ENCODE assay signal across 19 cellular contexts in the genomic region with DNA sequence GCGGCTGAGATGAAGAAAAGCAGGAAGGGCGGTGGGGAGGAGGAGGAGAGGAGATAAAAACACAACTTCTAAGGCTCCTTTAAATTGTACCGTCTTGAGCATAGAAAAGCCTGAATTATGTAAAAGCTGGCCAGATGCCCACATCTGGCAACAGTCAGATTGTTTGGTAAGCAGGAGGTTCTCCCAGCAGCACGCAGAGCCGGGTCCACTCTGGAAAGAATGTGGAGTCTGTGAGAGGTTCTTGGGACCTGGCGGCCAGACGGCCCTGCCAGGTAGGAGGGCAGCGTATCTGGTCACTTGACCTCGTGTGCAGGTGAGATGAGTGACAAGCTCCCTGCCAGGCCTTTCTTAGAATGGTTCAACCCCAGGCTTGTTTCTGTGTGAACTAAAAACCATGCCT.
DNase-seq lines count a peak whose midpoint lies in the region; ATAC-seq, FAIRE-seq and TF ChIP-seq lines count a peak whose summit lies in the region.
"Had no signal": no experiment of that assay in that cellular context is flagged by ENCODE, and none has a peak within 500 bp of the region (broad histone marks: within the 10 kb centered on the region; RNA-seq: fewer than 3 reads in every experiment).

No MANE protein-coding gene starts in this region.

- H4K20me1 ChIP-seq in BLaER1: no peaks in the 10 kb centered on the region

- no peaks in the 10 kb centered on the region for H3K27me3 ChIP-seq in BLaER1
- H3K27me3 ChIP-seq in bronchial epithelial cell (ENCODE audit: control insufficient read depth, insufficient read depth, low read length): no peaks in the 10 kb centered on the region
- H3K27me3 ChIP-seq in sigmoid colon: no peaks in the 10 kb centered on the region
- H3K27me3 ChIP-seq in HAP-1 (ENCODE audit: low read depth): no peaks in the 10 kb centered on the region
- H3K27me3 ChIP-seq: right lobe of liver had no signal

- H3K9me3 ChIP-seq in BLaER1 (no peaks in the 10 kb centered on the region), sigmoid colon (no peaks in the 10 kb centered on the region), HAP-1 (no peaks in the 10 kb centered on the region)
- H3K9me3 ChIP-seq: right lobe of liver had no signal

- H3K27ac ChIP-seq in BLaER1: no peak overlapping the region
- no peak overlapping the region for H3K27ac ChIP-seq in sigmoid colon
- H3K27ac ChIP-seq: right lobe of liver, WERI-Rb-1 had no signal

- peak; percentile 20 for DNase-seq in bronchial epithelial cell (ENCODE audit: low read depth)
- peak; percentile 67 for DNase-seq in left ventricle myocardium superior
- peak; percentile 85 for DNase-seq in sigmoid colon
- no peak for DNase-seq in activated CD4-positive, alpha-beta T cell treated with anti-CD3 and anti-CD28 coated beads for 4 hours
- DNase-seq in NCI-H1436 treated with DMSO at 0.1 percent for 48 hours (lab: John Stamatoyannopoulos, UW): no peak
- DNase-seq in HAP-1 (ENCODE audit: low spot score in 2 of 2): no peak
- no peak for DNase-seq in activated naive CD4-positive, alpha-beta T cell treated with anti-CD3 and anti-CD28 coated beads for 36 hours
- DNase-seq: activated CD8-positive, alpha-beta memory T cell treated with anti-CD3 and anti-CD28 coated beads, Interleukin-2, amount 10 ng/mL, durations not matched to agents 7 days and 5 days; hypothalamus; left colon; NCI-H446 treated with DMSO at 0.1 percent for 48 hours; right lobe of liver; stimulated activated CD4-positive, alpha-beta T cell treated with anti-CD3 and anti-CD28 coated beads, Interleukin-4, amount 100 ng/mL, for 4 hours; trophoblast cell; WERI-Rb-1 had no signal

- no peaks in the 10 kb centered on the region for H3K4me1 Mint-ChIP-seq in activated naive CD4-positive, alpha-beta T cell treated with anti-CD3 and anti-CD28 coated beads for 36 hours (ENCODE audit: low read depth)
- H3K4me1 Mint-ChIP-seq: activated CD8-positive, alpha-beta memory T cell treated with anti-CD3 and anti-CD28 coated beads, Interleukin-2, amount 10 ng/mL, durations not matched to agents 7 days and 5 days; central memory CD8-positive, alpha-beta T cell had no signal

- WGBS in sigmoid colon, 2 donors: 67 to 79% methylated on average over 9 of the region's 9 CpGs

- intact Hi-C loops in left ventricle myocardium superior (cut with micrococcal nuclease): no loop called here
- intact Hi-C loops in sigmoid colon (cut with DNase I): loop anchor here (10.0 kb wide), 1 partner anchor 184 kb away; no protein-coding TSS in a partner anchor
- intact Hi-C loops in activated naive CD4-positive, alpha-beta T cell treated with anti-CD3 and anti-CD28 coated beads for 36 hours (cut with micrococcal nuclease): no loop called here

- CTCF ChIA-PET in activated naive CD4-positive, alpha-beta T cell treated with anti-CD3 and anti-CD28 coated beads for 36 hours (lab: Charles Lee): no interaction called here

- ATAC-seq in left ventricle myocardium superior: peak; percentile 65
- ATAC-seq: activated CD8-positive, alpha-beta memory T cell treated with anti-CD3 and anti-CD28 coated beads, Interleukin-2, amount 10 ng/mL, durations not matched to agents 7 days and 5 days; left colon; right lobe of liver; SK-N-SH treated with all-trans-retinoic acid at 6 μM for 48 hours had no signal

- no peak for TF ChIP-seq EP300 in sigmoid colon (IDR thresholded peaks at IDR 0.05)

- H3K27me3 Mint-ChIP-seq in activated naive CD4-positive, alpha-beta T cell treated with anti-CD3 and anti-CD28 coated beads for 36 hours (ENCODE audit: low read depth): no peaks in the 10 kb centered on the region
- H3K27me3 Mint-ChIP-seq: activated CD8-positive, alpha-beta memory T cell treated with anti-CD3 and anti-CD28 coated beads, Interleukin-2, amount 10 ng/mL, durations not matched to agents 7 days and 5 days; central memory CD8-positive, alpha-beta T cell had no signal

- no peaks in the 10 kb centered on the region for H3K36me3 Mint-ChIP-seq in activated naive CD4-positive, alpha-beta T cell treated with anti-CD3 and anti-CD28 coated beads for 36 hours (ENCODE audit: low read depth)
- H3K36me3 Mint-ChIP-seq: activated CD8-positive, alpha-beta memory T cell treated with anti-CD3 and anti-CD28 coated beads, Interleukin-2, amount 10 ng/mL, durations not matched to agents 7 days and 5 days had no signal

- no peak overlapping the region for H3K27ac Mint-ChIP-seq in activated naive CD4-positive, alpha-beta T cell treated with anti-CD3 and anti-CD28 coated beads for 36 hours
- H3K27ac Mint-ChIP-seq: activated CD8-positive, alpha-beta memory T cell treated with anti-CD3 and anti-CD28 coated beads, Interleukin-2, amount 10 ng/mL, durations not matched to agents 7 days and 5 days had no signal

- H3K4me3 ChIP-seq in BLaER1 (no peak overlapping the region), bronchial epithelial cell (ENCODE audit: low read depth, low read length) (no peak overlapping the region), sigmoid colon (no peak overlapping the region), HAP-1 (no peak overlapping the region)
- H3K4me3 ChIP-seq: right lobe of liver had no signal

- H3K4me1 ChIP-seq in BLaER1 (peaks cover 25% of the 10 kb centered on the region), sigmoid colon (peaks cover 0 to 42% (median 31%) of the 10 kb centered on the region in 4 donors), HAP-1 (no peaks in the 10 kb centered on the region)
- H3K4me1 ChIP-seq: right lobe of liver had no signal

- H3K9ac ChIP-seq in BLaER1: no peak overlapping the region

- in situ Hi-C loops in HAP-1 (cut with MboI; ENCODE audit: low sequenced_read_pairs): no loop called here

- no peak for TF ChIP-seq POLR2A in sigmoid colon (IDR thresholded peaks at IDR 0.05)

- no peak overlapping the region for H3K4me3 Mint-ChIP-seq in activated naive CD4-positive, alpha-beta T cell treated with anti-CD3 and anti-CD28 coated beads for 36 hours
- H3K4me3 Mint-ChIP-seq: activated CD8-positive, alpha-beta memory T cell treated with anti-CD3 and anti-CD28 coated beads, Interleukin-2, amount 10 ng/mL, durations not matched to agents 7 days and 5 days; central memory CD8-positive, alpha-beta T cell had no signal

- H3K9me3 Mint-ChIP-seq in activated naive CD4-positive, alpha-beta T cell treated with anti-CD3 and anti-CD28 coated beads for 36 hours: no peaks in the 10 kb centered on the region
- H3K9me3 Mint-ChIP-seq: central memory CD8-positive, alpha-beta T cell had no signal

- TF ChIP-seq CTCF in bronchial epithelial cell (IDR thresholded peaks at IDR 0.05; ENCODE audit: insufficient read depth, low read length, severe bottlenecking): no peak
- TF ChIP-seq CTCF in sigmoid colon (IDR thresholded peaks at IDR 0.05): no peak

- H3K36me3 ChIP-seq in BLaER1 (no peaks in the 10 kb centered on the region), bronchial epithelial cell (ENCODE audit: control insufficient read depth, insufficient read depth, low read length) (no peaks in the 10 kb centered on the region), sigmoid colon (no peaks in the 10 kb centered on the region), HAP-1 (replicated peaks) (no peaks in the 10 kb centered on the region)
- H3K36me3 ChIP-seq: right lobe of liver, WERI-Rb-1 had no signal

- no peak for FAIRE-seq in bronchial epithelial cell (lab: Jason Lieb, UNC)
- FAIRE-seq: GM18507 had no signal

- peak overlapping the region; percentile 68 for H3K4me2 ChIP-seq in BLaER1

Comparison
In these comparisons a context has a peak if more than half of its experiments do, and no peak if none do; other contexts are left out.
1. DNase-seq: peak in bronchial epithelial cell (single experiment), left ventricle myocardium superior (single experiment) and sigmoid colon (single experiment); none in activated CD4-positive, alpha-beta T cell treated with anti-CD3 and anti-CD28 coated beads for 4 hours (0 of 2), NCI-H1436 treated with DMSO at 0.1 percent for 48 hours (single experiment), HAP-1 (0 of 2) and activated naive CD4-positive, alpha-beta T cell treated with anti-CD3 and anti-CD28 coated beads for 36 hours (single experiment).